15 cellular contexts compared by ENCODE assay signal in genomic region chr16:35249051-35249450, GRCh38.
DNase-seq lines count a peak whose midpoint lies in the region; ATAC-seq, FAIRE-seq and TF ChIP-seq lines count a peak whose summit lies in the region.
"Had no signal": no experiment of that assay in that cellular context is flagged by ENCODE, and none has a peak within 500 bp of the region (broad histone marks: within the 10 kb centered on the region; RNA-seq: fewer than 3 reads in every experiment).

No MANE protein-coding gene starts in this region.

- no peaks in the 10 kb centered on the region for H4K20me1 ChIP-seq in HepG2 (ENCODE audit: insufficient read depth, low read length)
- H4K20me1 ChIP-seq: BLaER1 had no signal

- TF ChIP-seq EP300 in HepG2 (IDR thresholded peaks at IDR 0.05; ENCODE audit: low read depth in 2 of 2, low read length in 2 of 2) (no peak), HepG2 (CRISPR knock-in tag; IDR thresholded peaks at IDR 0.05; ENCODE audit: borderline replicate concordance) (no peak)

- H3K9me3 ChIP-seq in HepG2 (ENCODE audit: low read length) (peaks cover 80% of the 10 kb centered on the region), right lobe of liver (no peaks in the 10 kb centered on the region), pancreas (no peaks in the 10 kb centered on the region), esophagus squamous epithelium (no peaks in the 10 kb centered on the region)
- H3K9me3 ChIP-seq: BLaER1 had no signal

- H3K4me2 ChIP-seq in HepG2 (ENCODE audit: low read depth, low read length), result no peak overlapping the region
- H3K4me2 ChIP-seq: BLaER1 had no signal

- POLR2A ChIA-PET in HepG2 (lab: Yijun Ruan, JAX), result no interaction called here

- in situ Hi-C loops in HepG2 (cut with HindIII; ENCODE audit: extremely low pct_ligation_motif_present, low pct_unique_long_range_greater_than_20kb), result no loop called here

- BruUV-seq in HepG2 (replicated peaks; lab: Mats Ljungman, UMichigan), result no TSS peak

- H3K4me3 ChIP-seq in HepG2 (replicated peaks in 1 of 3; ENCODE audit: insufficient read depth in 1 of 3, low read depth in 2 of 3, low read length in 3 of 3), result no peak overlapping the region
- no peak overlapping the region for H3K4me3 ChIP-seq in right lobe of liver
- no peak overlapping the region for H3K4me3 ChIP-seq in pancreas
- H3K4me3 ChIP-seq in esophagus squamous epithelium, result no peak overlapping the region
- H3K4me3 ChIP-seq: BLaER1 had no signal

- H3K27me3 ChIP-seq in HepG2 (ENCODE audit: control insufficient read depth in 1 of 2, insufficient read depth in 2 of 2, low read length in 2 of 2) (no peaks in the 10 kb centered on the region), right lobe of liver (no peaks in the 10 kb centered on the region), pancreas (no peaks in the 10 kb centered on the region), esophagus squamous epithelium (no peaks in the 10 kb centered on the region)
- H3K27me3 ChIP-seq: BLaER1 had no signal

- H3K79me2 ChIP-seq in HepG2 (ENCODE audit: insufficient read depth, low read length), result no peaks in the 10 kb centered on the region

- TF ChIP-seq CTCF in HepG2 (CRISPR knock-in tag; IDR thresholded peaks at IDR 0.05) (no peak), right lobe of liver (IDR thresholded peaks at IDR 0.05) (no peak), pancreas (IDR thresholded peaks at IDR 0.05) (no peak), esophagus squamous epithelium (IDR thresholded peaks at IDR 0.05) (no peak)

- H3K36me3 ChIP-seq in HepG2 (replicated peaks in 1 of 2; ENCODE audit: control insufficient read depth in 1 of 2, insufficient read depth in 2 of 2, low read length in 2 of 2) (no peaks in the 10 kb centered on the region), right lobe of liver (no peaks in the 10 kb centered on the region), pancreas (no peaks in the 10 kb centered on the region), esophagus squamous epithelium (no peaks in the 10 kb centered on the region)
- H3K36me3 ChIP-seq: BLaER1 had no signal

- H3K4me1 ChIP-seq in HepG2 (ENCODE audit: insufficient read depth, low read length) (no peaks in the 10 kb centered on the region), right lobe of liver (no peaks in the 10 kb centered on the region), pancreas (no peaks in the 10 kb centered on the region), esophagus squamous epithelium (no peaks in the 10 kb centered on the region)
- H3K4me1 ChIP-seq: BLaER1 had no signal

- CTCF ChIA-PET in HepG2 (lab: Yijun Ruan, JAX; ENCODE audit: low intra/inter-chr PET ratio, low total read pairs), result no interaction called here

- WGBS in HepG2 (ENCODE audit: low lambda C conversion rate), result 0% methylated on average over 1 of the region's 1 CpG
- 5% methylated on average over 1 of the region's 1 CpG for WGBS in right lobe of liver (ENCODE audit: insufficient coverage, low coverage, low lambda C conversion rate, missing lambda C conversion rate)
- 0 to 8% methylated on average over 1 of the region's 1 CpG for WGBS in pancreas, 2 donors
- WGBS in esophagus squamous epithelium, 2 donors, result 10 to 19% methylated on average over 1 of the region's 1 CpG

- no peak overlapping the region for H2AFZ ChIP-seq in HepG2 (ENCODE audit: low read length)

- TF ChIP-seq POLR2A in HepG2 (IDR thresholded peaks at IDR 0.05; ENCODE audit: insufficient read depth in 1 of 2, low read depth in 2 of 2, low read length in 2 of 2) (no peak), right lobe of liver (IDR thresholded peaks at IDR 0.05) (no peak), esophagus squamous epithelium (IDR thresholded peaks at IDR 0.05) (no peak)

- H3K9ac ChIP-seq in HepG2 (ENCODE audit: insufficient read depth, low read depth, low read length), result no peak overlapping the region
- H3K9ac ChIP-seq: BLaER1 had no signal

- no peak overlapping the region for H3K27ac ChIP-seq in HepG2 (ENCODE audit: extremely low read length, insufficient read depth, low read length)
- H3K27ac ChIP-seq in right lobe of liver, result no peak overlapping the region
- H3K27ac ChIP-seq in pancreas, result no peak overlapping the region
- no peak overlapping the region for H3K27ac ChIP-seq in esophagus squamous epithelium
- H3K27ac ChIP-seq: 22Rv1, BLaER1 had no signal

- DNase-seq in HepG2 (ENCODE audit: low spot score), result no peak
- DNase-seq in right lobe of liver, result no peak
- DNase-seq in pancreas, result no peak
- DNase-seq in esophagus squamous epithelium (lab: John Stamatoyannopoulos, UW), result no peak
- DNase-seq in NCI-H2029 (lab: John Stamatoyannopoulos, UW), result no peak
- DNase-seq: CD4-positive, alpha-beta memory T cell; DMS153; DMS79; GF-D8; H9 had no signal

- FAIRE-seq in HepG2 (lab: Jason Lieb, UNC), result no peak
- FAIRE-seq in colon (lab: Jason Lieb, UNC), result peak; percentile 90
- FAIRE-seq in pancreas (lab: Jason Lieb, UNC), result peak; percentile 91
- FAIRE-seq: H1 had no signal

- ATAC-seq in HepG2, result no peak
- no peak for ATAC-seq in right lobe of liver
- ATAC-seq in pancreas, result no peak
- no peak for ATAC-seq in GM21786 (IDR thresholded peaks at IDR 0.05; ENCODE audit: unreplicated experiment)

- intact Hi-C loops in HepG2 (cut with micrococcal nuclease; ENCODE audit: unreplicated experiment), result no loop called here
- intact Hi-C loops in right lobe of liver (cut with DNase I), result no loop called here
- intact Hi-C loops in pancreas (cut with DNase I), result no loop called here
- intact Hi-C loops in esophagus squamous epithelium (cut with DNase I), result no loop called here

- no peak for TF ChIP-seq RAD21 in HepG2 (CRISPR knock-in tag; IDR thresholded peaks at IDR 0.05)

TF ChIP-seq in HepG2, 621 proteins besides CTCF, POLR2A, EP300 and RAD21:
- TF ChIP-seq ATF7 (IDR thresholded peaks at IDR 0.05) (peak; percentile 78), ATF7 (CRISPR knock-in tag; IDR thresholded peaks at IDR 0.05) (no peak), HNF1B (CRISPR knock-in tag; IDR thresholded peaks at IDR 0.05) (no peak), HMGXB3 (CRISPR knock-in tag; IDR thresholded peaks at IDR 0.05; ENCODE audit: borderline replicate concordance) (no peak), CREB1 (IDR thresholded peaks at IDR 0.05) (peak; percentile 39; the same call in 1 of the 2 replicates), CREB1 (CRISPR knock-in tag; IDR thresholded peaks at IDR 0.05) (no peak)
